20 cellular contexts compared by ENCODE assay signal in genomic region chr21:31901342-31901741, GRCh38.
"Had no signal": no experiment of that assay in that cellular context is flagged by ENCODE, and none has a peak within 500 bp of the region (broad histone marks: within the 10 kb centered on the region; RNA-seq: fewer than 3 reads in every experiment).

No MANE protein-coding gene starts in this region.

- H3K27ac ChIP-seq: breast epithelium, heart right ventricle, neural progenitor cell, prostate gland, SK-N-MC, vagina had no signal

- H3K4me1 ChIP-seq: breast epithelium, heart right ventricle, prostate gland, vagina had no signal

- H3K9me3 ChIP-seq: breast epithelium, heart right ventricle, prostate gland, tibial nerve, vagina had no signal

- H3K36me3 Mint-ChIP-seq: activated naive CD4-positive, alpha-beta T cell treated with anti-CD3 and anti-CD28 coated beads, Interleukin-2, amount 50 U/mL, for 72 hours; naive B cell; T-cell had no signal

- H3K27me3 ChIP-seq: breast epithelium, neural progenitor cell, tibial nerve, vagina had no signal

- ATAC-seq: activated naive CD4-positive, alpha-beta T cell treated with anti-CD3 and anti-CD28 coated beads, Interleukin-2, amount 50 U/mL, for 72 hours; activated T-helper 17 cell treated with anti-CD3 and anti-CD28 coated beads, Interleukin-2, amount 50 U/mL, for 72 hours; heart right ventricle; T-cell had no signal

- H3K4me3 ChIP-seq: breast epithelium, heart right ventricle, neural progenitor cell, prostate gland, SK-N-MC, tibial nerve, vagina had no signal

- H2AFZ ChIP-seq: neural progenitor cell had no signal

- DNase-seq: activated CD8-positive, alpha-beta memory T cell treated with anti-CD3 and anti-CD28 coated beads, Interleukin-2, amount 50 U/mL, for 4 hours; activated T-cell treated with anti-CD3 and anti-CD28 coated beads, Interleukin-2, amount 50 U/mL, for 24 hours; aorta; cortex of kidney; heart right ventricle; naive B cell; stimulated activated CD4-positive, alpha-beta T cell treated with anti-CD3 and anti-CD28 coated beads, Interleukin-12 subunit alpha, Interleukin-12 subunit beta, amount 100 ng/mL, for 4 hours; T-cell had no signal

- H3K27ac Mint-ChIP-seq: activated T-cell treated with anti-CD3 and anti-CD28 coated beads, Interleukin-2, amount 50 U/mL, for 24 hours; activated T-helper 17 cell treated with anti-CD3 and anti-CD28 coated beads, Interleukin-2, amount 50 U/mL, for 72 hours; naive B cell; neural progenitor cell; stimulated activated naive CD8-positive, alpha-beta T cell treated with anti-CD3 and anti-CD28 coated beads, Interleukin-15, Interleukin-2, amounts not matched to agents 100 ng/mL and 50 ng/mL, for 24 hours; T-cell; T-helper 2 cell treated with Interferon-gamma antibody and Interleukin-4, amounts not matched to agents 5 μg/mL and 100 μg/mL, for 36 hours had no signal

- H3K4me3 Mint-ChIP-seq: activated T-cell treated with anti-CD3 and anti-CD28 coated beads, Interleukin-2, amount 50 U/mL, for 24 hours; activated T-helper 17 cell treated with anti-CD3 and anti-CD28 coated beads, Interleukin-2, amount 50 U/mL, for 72 hours; naive B cell; neural progenitor cell; stimulated activated naive CD8-positive, alpha-beta T cell treated with anti-CD3 and anti-CD28 coated beads, Interleukin-15, Interleukin-2, amounts not matched to agents 100 ng/mL and 50 ng/mL, for 24 hours; T-cell; T-helper 2 cell treated with Interferon-gamma antibody and Interleukin-4, amounts not matched to agents 5 μg/mL and 100 μg/mL, for 36 hours had no signal

- H3K4me2 ChIP-seq: neural progenitor cell had no signal

- H3K9me3 Mint-ChIP-seq: activated T-cell treated with anti-CD3 and anti-CD28 coated beads, Interleukin-2, amount 50 U/mL, for 24 hours; activated T-helper 17 cell treated with anti-CD3 and anti-CD28 coated beads, Interleukin-2, amount 50 U/mL, for 72 hours; stimulated activated naive CD8-positive, alpha-beta T cell treated with anti-CD3 and anti-CD28 coated beads, Interleukin-15, Interleukin-2, amounts not matched to agents 100 ng/mL and 50 ng/mL, for 24 hours; T-cell; T-helper 2 cell treated with Interferon-gamma antibody and Interleukin-4, amounts not matched to agents 5 μg/mL and 100 μg/mL, for 36 hours had no signal

- H3K9ac ChIP-seq: neural progenitor cell had no signal

- H3K36me3 ChIP-seq: breast epithelium, heart right ventricle, neural progenitor cell, prostate gland, tibial nerve, vagina had no signal

- FAIRE-seq: endometrium, TTC549 had no signal
